8 cellular contexts compared by ENCODE assay signal in the genomic region with DNA sequence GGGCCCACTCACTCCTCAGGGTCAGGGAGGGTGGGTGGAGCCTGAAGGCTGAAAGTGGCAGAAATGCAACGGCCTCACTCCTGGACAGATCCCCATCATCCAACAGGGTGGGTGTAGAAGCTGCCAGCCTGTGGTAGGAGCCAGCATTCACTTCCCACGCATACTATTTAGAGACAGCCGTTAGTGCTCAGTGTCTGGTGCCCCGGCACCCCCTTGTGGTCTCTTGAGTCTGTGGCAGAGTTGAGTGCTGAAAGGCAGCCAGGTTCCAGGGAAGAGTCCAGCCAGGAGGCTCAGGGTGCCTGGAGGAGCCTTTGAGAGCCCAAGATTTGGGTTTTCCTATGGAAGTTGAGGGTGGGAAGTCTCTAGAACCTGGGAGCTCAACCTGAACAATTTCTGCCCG. TPM values are rescaled to one million over a fixed set of nuclear protein-coding genes. Genes with fewer than 3 reads are reported as not detected.
DNase-seq lines count a peak whose midpoint lies in the region; ATAC-seq, FAIRE-seq and TF ChIP-seq lines count a peak whose summit lies in the region.

No MANE protein-coding gene starts in this region.

- ATAC-seq in stimulated activated effector memory CD8-positive, alpha-beta T cell treated with anti-CD3 and anti-CD28 coated beads, Interleukin-12 subunit alpha, Interleukin-12 subunit beta, amount 100 ng/mL, for 72 hours, result peak; percentile 69
- ATAC-seq in GM18873 (IDR thresholded peaks at IDR 0.05; ENCODE audit: low FRiP score, unreplicated experiment) (no peak), GM21515 (IDR thresholded peaks at IDR 0.05; ENCODE audit: unreplicated experiment) (no peak)

- H3K4me2 ChIP-seq in Karpas-422 (ENCODE audit: low read depth, low read length, poor library complexity, severe bottlenecking), result no peak overlapping the region

- DNase-seq in GDM1 (lab: John Stamatoyannopoulos, UW), result peak; percentile 67
- peak; percentile 87 for DNase-seq in Karpas-422
- peak; percentile 62 for DNase-seq in RWPE1 (ENCODE audit: low spot score)
- DNase-seq in bronchial epithelial cell (ENCODE audit: low read depth), result peak; percentile 67
- peak; percentile 81 for DNase-seq in kidney tubule cell (ENCODE audit: low spot score)
- DNase-seq in stimulated activated effector memory CD8-positive, alpha-beta T cell treated with anti-CD3 and anti-CD28 coated beads, Interleukin-12 subunit alpha, Interleukin-12 subunit beta, amount 100 ng/mL, for 72 hours (ENCODE audit: low spot score in 2 of 2), result no peak

- no peaks in the 10 kb centered on the region for H3K79me2 ChIP-seq in Karpas-422 (ENCODE audit: low read length)

- H3K9ac ChIP-seq in Karpas-422 (ENCODE audit: low read length), result no peak overlapping the region

- H3K9me2 ChIP-seq in Karpas-422 (replicated peaks; ENCODE audit: insufficient read depth, low read length), result no peaks in the 10 kb centered on the region

- no peak overlapping the region for H3K4me3 Mint-ChIP-seq in stimulated activated effector memory CD8-positive, alpha-beta T cell treated with anti-CD3 and anti-CD28 coated beads, Interleukin-12 subunit alpha, Interleukin-12 subunit beta, amount 100 ng/mL, for 72 hours

- H3K9me3 ChIP-seq in Karpas-422 (ENCODE audit: low read length), result no peaks in the 10 kb centered on the region

- POLR2A ChIA-PET in RWPE1 (lab: Yijun Ruan, JAX; ENCODE audit: low non-redundant PET), result interaction anchor here (0.6 kb wide), 1 partner anchor 38 kb away, joined by 3 read pairs; no protein-coding TSS in a partner anchor

- H3K27me3 ChIP-seq in Karpas-422 (ENCODE audit: low read length) (no peaks in the 10 kb centered on the region), bronchial epithelial cell (ENCODE audit: control insufficient read depth, insufficient read depth, low read length) (peaks cover 15% of the 10 kb centered on the region)

- peak; percentile 76 for TF ChIP-seq CTCF in RWPE1 (conservative IDR thresholded peaks at IDR 0.05; ENCODE audit: low read depth)
- TF ChIP-seq CTCF in bronchial epithelial cell (IDR thresholded peaks at IDR 0.05; ENCODE audit: insufficient read depth, low read length, severe bottlenecking), result peak; percentile 85

- H3K36me3 ChIP-seq in Karpas-422 (ENCODE audit: insufficient read depth, low read length) (no peaks in the 10 kb centered on the region), bronchial epithelial cell (ENCODE audit: control insufficient read depth, insufficient read depth, low read length) (peaks cover 26% of the 10 kb centered on the region)

- no peak overlapping the region for H2AFZ ChIP-seq in Karpas-422 (ENCODE audit: low read length)

- H3K27ac Mint-ChIP-seq in stimulated activated effector memory CD8-positive, alpha-beta T cell treated with anti-CD3 and anti-CD28 coated beads, Interleukin-12 subunit alpha, Interleukin-12 subunit beta, amount 100 ng/mL, for 72 hours, result no peak overlapping the region

- H3K4me1 Mint-ChIP-seq in stimulated activated effector memory CD8-positive, alpha-beta T cell treated with anti-CD3 and anti-CD28 coated beads, Interleukin-12 subunit alpha, Interleukin-12 subunit beta, amount 100 ng/mL, for 72 hours, result peaks cover 5% of the 10 kb centered on the region

- H3K4me3 ChIP-seq in Karpas-422 (ENCODE audit: low read length), result no peak overlapping the region
- H3K4me3 ChIP-seq in bronchial epithelial cell (ENCODE audit: low read depth, low read length), result no peak overlapping the region

- CTCF ChIA-PET in RWPE1 (lab: Yijun Ruan, JAX), result interaction anchor here (0.6 to 2.2 kb wide), 5 partner anchors 32 to 77 kb away, joined by 3 to 18 read pairs (median 3); no protein-coding TSS in a partner anchor

- no peaks in the 10 kb centered on the region for H3K9me3 Mint-ChIP-seq in stimulated activated effector memory CD8-positive, alpha-beta T cell treated with anti-CD3 and anti-CD28 coated beads, Interleukin-12 subunit alpha, Interleukin-12 subunit beta, amount 100 ng/mL, for 72 hours

- H3K36me3 Mint-ChIP-seq in stimulated activated effector memory CD8-positive, alpha-beta T cell treated with anti-CD3 and anti-CD28 coated beads, Interleukin-12 subunit alpha, Interleukin-12 subunit beta, amount 100 ng/mL, for 72 hours, result no peaks in the 10 kb centered on the region

- no peak overlapping the region for H3K27ac ChIP-seq in Karpas-422 (ENCODE audit: low read length)
- H3K27ac ChIP-seq in RWPE1, result peak overlapping the region; percentile 80

- H3K4me1 ChIP-seq in Karpas-422 (ENCODE audit: low read length), result peaks cover 5% of the 10 kb centered on the region; the same call in 1 of the 2 replicates

- 0 out of 2 replicates have a peak, but pooled peaks cover 4% of the 10 kb centered on the region for H4K20me1 ChIP-seq in Karpas-422 (ENCODE audit: insufficient read depth, low read depth, low read length)

- no peak for FAIRE-seq in bronchial epithelial cell (lab: Jason Lieb, UNC)

RNA-seq across cellular contexts. Expression of gene GNAT1, which starts 2.1 kb away (rescaled TPM):
- not detected in 2 replicates for total RNA-seq in Karpas-422 (2014; rRNA removed; shearing (Covaris generic); ENCODE audit: low replicate concordance)
- total RNA-seq in bronchial epithelial cell, result 0.26 TPM in 1 of 2 replicates, not detected in the other

RNA-seq across cellular contexts. Expression of gene SLC38A3, which starts 15.8 kb away (rescaled TPM):
- not detected in 2 replicates for total RNA-seq in Karpas-422 (2014; rRNA removed; shearing (Covaris generic); ENCODE audit: low replicate concordance)
- total RNA-seq in bronchial epithelial cell, result not detected in 2 replicates

RNA-seq across cellular contexts. Expression of gene SEMA3F, which starts 34.1 kb away (rescaled TPM):
- not detected in 2 replicates for total RNA-seq in Karpas-422 (2014; rRNA removed; shearing (Covaris generic); ENCODE audit: low replicate concordance)
- total RNA-seq in bronchial epithelial cell, result 35.5 and 76.0 TPM in 2 replicates

RNA-seq across cellular contexts. Expression of gene GNAI2, which starts 46.7 kb away (rescaled TPM):
- 151 and 174 TPM in 2 replicates for total RNA-seq in Karpas-422 (2014; rRNA removed; shearing (Covaris generic); ENCODE audit: low replicate concordance)
- 97.9 and 129 TPM in 2 replicates for total RNA-seq in bronchial epithelial cell

Comparison
In these comparisons a context has a peak if more than half of its experiments do, and no peak if none do; other contexts are left out.
1. DNase-seq: peak in GDM1 (single experiment), Karpas-422 (single experiment), RWPE1 (single experiment), bronchial epithelial cell (single experiment) and kidney tubule cell (single experiment); none in stimulated activated effector memory CD8-positive, alpha-beta T cell treated with anti-CD3 and anti-CD28 coated beads, Interleukin-12 subunit alpha, Interleukin-12 subunit beta, amount 100 ng/mL, for 72 hours (0 of 2).
2. RNA of gene SEMA3F, which starts 34.1 kb away (total RNA-seq): 35.5 to 76.0 TPM in bronchial epithelial cell; not detected in Karpas-422; every median in the first group is over 10 times any median in the second.